Comparison of ENCODE assay signal across 15 cellular contexts in the genomic region with DNA sequence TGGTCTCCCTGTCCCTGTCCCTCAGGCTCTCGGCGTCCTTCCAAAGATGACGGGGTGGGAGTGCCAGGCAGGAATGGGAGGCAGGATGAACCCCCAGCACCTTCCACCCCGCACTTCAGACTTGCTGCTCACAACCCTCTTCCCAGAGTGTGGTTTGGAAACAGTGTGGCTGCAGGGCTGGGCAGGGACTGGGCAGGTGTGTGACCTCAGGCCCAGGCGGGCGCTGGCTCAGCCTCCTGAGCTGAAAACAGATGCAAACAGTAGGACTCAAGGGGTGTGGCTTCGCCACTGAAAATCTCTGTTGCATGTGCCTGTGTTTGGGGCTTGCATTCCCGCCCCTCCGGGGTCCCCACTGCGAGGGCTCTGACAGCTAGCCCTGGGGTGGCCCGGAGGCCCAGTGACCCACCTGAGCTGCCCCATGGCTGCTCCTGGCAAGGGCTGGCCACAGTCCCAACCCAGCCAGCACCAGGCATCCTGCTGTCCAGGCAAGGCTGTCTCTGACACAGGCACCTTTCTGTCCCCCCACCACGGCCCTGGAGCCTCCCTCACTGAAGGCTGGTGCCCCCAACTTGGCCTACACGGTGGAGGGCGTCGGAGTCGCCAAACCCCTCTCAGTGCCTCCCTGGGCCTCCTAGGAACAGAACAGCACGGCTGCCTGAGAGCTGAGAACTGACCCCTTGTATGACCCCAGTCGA. TPM values are rescaled to one million over a fixed set of nuclear protein-coding genes. Genes with fewer than 3 reads are reported as not detected.
A peak's percentile ranks its signal among the peaks of the same experiment; 100 is the strongest.
DNase-seq lines count a peak whose midpoint lies in the region; ATAC-seq and TF ChIP-seq lines count a peak whose summit lies in the region.
"Had no signal": no experiment of that assay in that cellular context is flagged by ENCODE, and none has a peak within 500 bp of the region (broad histone marks: within the 10 kb centered on the region; RNA-seq: fewer than 3 reads in every experiment).

No MANE protein-coding gene starts in this region.

- 23 to 53% methylated on average over 6 to 18 of the region's 18 CpGs for WGBS in body of pancreas, 2 donors
- WGBS in mammary epithelial cell (ENCODE audit: low coverage, missing lambda C conversion rate): 76% methylated on average over 11 of the region's 18 CpGs

- intact Hi-C loops in body of pancreas (cut with DNase I): no loop called here
- intact Hi-C loops in left lung (cut with DNase I): no loop called here
- intact Hi-C loops in posterior vena cava (cut with DNase I): no loop called here
- intact Hi-C loops in mammary epithelial cell (cut with micrococcal nuclease): no loop called here

- no peak overlapping the region for H3K9ac ChIP-seq in mammary epithelial cell (ENCODE audit: insufficient read depth, low read length)

- H3K27me3 ChIP-seq in H7 (ENCODE audit: control insufficient read depth, insufficient read depth, low read length) (no peaks in the 10 kb centered on the region), body of pancreas (no peaks in the 10 kb centered on the region), left lung (no peaks in the 10 kb centered on the region), mammary epithelial cell (ENCODE audit: insufficient read depth, low read length) (no peaks in the 10 kb centered on the region)
- H3K27me3 ChIP-seq: BE2C had no signal

- no peak overlapping the region for H3K4me2 ChIP-seq in mammary epithelial cell (ENCODE audit: insufficient read depth, low read depth, low read length)

- peak; percentile 65 for DNase-seq in H7
- peak; percentile 66 to 82 (median 78) for DNase-seq in body of pancreas
- DNase-seq in left lung: peak; percentile 17 to 66
- peak; percentile 77 for DNase-seq in posterior vena cava (ENCODE audit: low spot score)
- DNase-seq in HuH-7.5 (ENCODE audit: low spot score): no peak
- no peak for DNase-seq in mammary epithelial cell
- DNase-seq: GF-D8, Kasumi-1, NCI-H1930, NCI-H510A treated with DMSO at 0.1 percent for 48 hours had no signal

- H2AFZ ChIP-seq in mammary epithelial cell (ENCODE audit: low read depth, low read length): no peak overlapping the region

- no TSS peak for BruUV-seq in mammary epithelial cell (replicated peaks; lab: Mats Ljungman, UMichigan)

- H3K9me3 ChIP-seq in body of pancreas (no peaks in the 10 kb centered on the region), left lung (no peaks in the 10 kb centered on the region), mammary epithelial cell (replicated peaks; ENCODE audit: insufficient read depth, low read length) (no peaks in the 10 kb centered on the region)
- H3K9me3 ChIP-seq: BE2C had no signal

- dilution Hi-C loops in mammary epithelial cell (cut with HindIII; ENCODE audit: low sequenced_read_pairs): loop anchor here (10.0 kb wide), 1 partner anchor 1084 kb away; no protein-coding TSS in a partner anchor

- H3K4me3 ChIP-seq in H7 (ENCODE audit: insufficient read depth, low read depth, low read length): no peak overlapping the region
- no peak overlapping the region for H3K4me3 ChIP-seq in body of pancreas
- H3K4me3 ChIP-seq in left lung: no peak overlapping the region
- H3K4me3 ChIP-seq in mammary epithelial cell (replicated peaks in 1 of 3; ENCODE audit: insufficient read depth in 1 of 3, low read depth in 2 of 3, low read length in 3 of 3): no peak overlapping the region
- H3K4me3 ChIP-seq: SK-N-MC had no signal

- CTCF ChIA-PET in mammary epithelial cell (lab: Charles Lee; ENCODE audit: low non-redundant PET): no interaction called here

- in situ Hi-C loops in mammary epithelial cell (cut with MboI; ENCODE audit: low sequenced_read_pairs in 2 of 2): no loop called here

- peak in 1 of 3 donors; percentile 45 for TF ChIP-seq POLR2A in body of pancreas (IDR thresholded peaks at IDR 0.05)

- ATAC-seq in body of pancreas: peak; percentile 74
- ATAC-seq in left lung: no peak
- ATAC-seq in GM19455 (IDR thresholded peaks at IDR 0.05; ENCODE audit: unreplicated experiment): no peak
- ATAC-seq in HG02938 (IDR thresholded peaks at IDR 0.05; ENCODE audit: unreplicated experiment): no peak

- peaks cover 47% of the 10 kb centered on the region for H3K4me1 ChIP-seq in body of pancreas
- H3K4me1 ChIP-seq in left lung: peaks cover 0 to 5% of the 10 kb centered on the region in 2 donors
- H3K4me1 ChIP-seq in mammary epithelial cell (ENCODE audit: insufficient read depth, low read length): no peaks in the 10 kb centered on the region
- H3K4me1 ChIP-seq: BE2C had no signal

- H3K36me3 ChIP-seq in H7 (replicated peaks; ENCODE audit: control insufficient read depth, insufficient read depth, low read length): no peaks in the 10 kb centered on the region
- peaks cover 0 to 3% of the 10 kb centered on the region in 2 donors for H3K36me3 ChIP-seq in body of pancreas (replicated peaks in 1 of 2; ENCODE audit: insufficient read depth in 1 of 2, low read depth in 2 of 2)
- H3K36me3 ChIP-seq in left lung: peaks cover 0 to 20% of the 10 kb centered on the region in 2 donors
- H3K36me3 ChIP-seq in mammary epithelial cell (ENCODE audit: insufficient read depth, low read length): no peaks in the 10 kb centered on the region

- H4K20me1 ChIP-seq in mammary epithelial cell (ENCODE audit: insufficient read depth, low read length): no peaks in the 10 kb centered on the region

- H3K79me2 ChIP-seq in mammary epithelial cell (ENCODE audit: insufficient read depth, low read length): no peaks in the 10 kb centered on the region

- TF ChIP-seq CTCF in body of pancreas (IDR thresholded peaks at IDR 0.05) (no peak), left lung (IDR thresholded peaks at IDR 0.05) (no peak), mammary epithelial cell (conservative IDR thresholded peaks at IDR 0.05 in 1 of 2, IDR thresholded peaks at IDR 0.05 in 1 of 2; ENCODE audit: extremely low read depth in 1 of 2, insufficient read depth in 1 of 2, low read depth in 1 of 2, low read length in 2 of 2) (no peak)

- H3K27ac ChIP-seq in body of pancreas (peak overlapping the region; percentile 85 to 93 (median 88)), left lung (no peak overlapping the region), mammary epithelial cell (ENCODE audit: insufficient read depth, low read depth, low read length) (no peak overlapping the region)
- H3K27ac ChIP-seq: RWPE1, SK-N-MC had no signal

RNA-seq across cellular contexts. Expression of gene BEGAIN, which starts 46.1 kb away (rescaled TPM):
- total RNA-seq in H7 (2014; rRNA removed; shearing (Covaris generic)): 1.3 and 3.3 TPM in 2 replicates
- total RNA-seq in body of pancreas (10 to 100 TPM; 23.9 to 28.7 TPM), left lung (1 to 10 TPM; 1.3 to 1.5 TPM), posterior vena cava (1 to 10 TPM in 1 of 2 donors, under 1 TPM in 1; 0.56 to 1.2 TPM), mammary epithelial cell (1 to 10 TPM; 3.7 to 6.8 TPM)
- 1.7 TPM for polyA plus RNA-seq in mammary epithelial cell
- not detected for polyA minus RNA-seq in mammary epithelial cell

Comparison
In these comparisons a context has a peak if more than half of its experiments do, and no peak if none do; other contexts are left out.
1. DNase-seq: peak in H7 (single experiment), body of pancreas (4 of 4), left lung (2 of 2) and posterior vena cava (single experiment); none in HuH-7.5 (single experiment) and mammary epithelial cell (single experiment).
2. H3K27ac ChIP-seq: peak in body of pancreas (4 of 4); none in left lung (0 of 2) and mammary epithelial cell (single experiment).